1 cellular context compared by ENCODE assay signal in genomic region chr19:11736696-11737095, GRCh38.
TF ChIP-seq lines count a peak whose summit lies in the region.

No MANE protein-coding gene starts in this region.

TF ChIP-seq in GM12878, 131 proteins besides CTCF, POLR2A, EP300 and RAD21 (continued from another document):
- TF ChIP-seq, protein P1, sequence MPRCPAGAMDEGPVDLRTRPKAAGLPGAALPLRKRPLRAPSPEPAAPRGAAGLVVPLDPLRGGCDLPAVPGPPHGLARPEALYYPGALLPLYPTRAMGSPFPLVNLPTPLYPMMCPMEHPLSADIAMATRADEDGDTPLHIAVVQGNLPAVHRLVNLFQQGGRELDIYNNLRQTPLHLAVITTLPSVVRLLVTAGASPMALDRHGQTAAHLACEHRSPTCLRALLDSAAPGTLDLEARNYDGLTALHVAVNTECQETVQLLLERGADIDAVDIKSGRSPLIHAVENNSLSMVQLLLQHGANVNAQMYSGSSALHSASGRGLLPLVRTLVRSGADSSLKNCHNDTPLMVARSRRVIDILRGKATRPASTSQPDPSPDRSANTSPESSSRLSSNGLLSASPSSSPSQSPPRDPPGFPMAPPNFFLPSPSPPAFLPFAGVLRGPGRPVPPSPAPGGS (IDR thresholded peaks at IDR 0.05; ENCODE audit: borderline replicate concordance, insufficient read depth, low read depth, low read length, poor library complexity, severe bottlenecking), result no peak
- TF ChIP-seq GABPA (IDR thresholded peaks at IDR 0.05; ENCODE audit: low read depth), result no peak
- TF ChIP-seq ZNF24 (IDR thresholded peaks at IDR 0.05), result no peak
- no peak for TF ChIP-seq RCOR1 (conservative IDR thresholded peaks at IDR 0.05; ENCODE audit: low read depth, low read length)
- TF ChIP-seq ZBED1 (IDR thresholded peaks at IDR 0.05; ENCODE audit: borderline replicate concordance), result no peak
- no peak for TF ChIP-seq MYC (IDR thresholded peaks at IDR 0.05; ENCODE audit: insufficient read depth, insufficient read length, insufficient replicate concordance, low read length, severe bottlenecking)
- no peak for TF ChIP-seq POLR2AphosphoS2 (IDR thresholded peaks at IDR 0.05; ENCODE audit: low read depth, low read length)
- TF ChIP-seq POLR2AphosphoS5 (IDR thresholded peaks at IDR 0.05; ENCODE audit: low read length), result no peak
- no peak for TF ChIP-seq EGR1 (IDR thresholded peaks at IDR 0.05; ENCODE audit: borderline replicate concordance in 1 of 2, low read depth in 2 of 2, low read length in 2 of 2)
- TF ChIP-seq, protein P2, sequence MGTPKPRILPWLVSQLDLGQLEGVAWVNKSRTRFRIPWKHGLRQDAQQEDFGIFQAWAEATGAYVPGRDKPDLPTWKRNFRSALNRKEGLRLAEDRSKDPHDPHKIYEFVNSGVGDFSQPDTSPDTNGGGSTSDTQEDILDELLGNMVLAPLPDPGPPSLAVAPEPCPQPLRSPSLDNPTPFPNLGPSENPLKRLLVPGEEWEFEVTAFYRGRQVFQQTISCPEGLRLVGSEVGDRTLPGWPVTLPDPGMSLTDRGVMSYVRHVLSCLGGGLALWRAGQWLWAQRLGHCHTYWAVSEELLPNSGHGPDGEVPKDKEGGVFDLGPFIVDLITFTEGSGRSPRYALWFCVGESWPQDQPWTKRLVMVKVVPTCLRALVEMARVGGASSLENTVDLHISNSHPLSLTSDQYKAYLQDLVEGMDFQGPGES (IDR thresholded peaks at IDR 0.05), result no peak
- TF ChIP-seq, protein P3, sequence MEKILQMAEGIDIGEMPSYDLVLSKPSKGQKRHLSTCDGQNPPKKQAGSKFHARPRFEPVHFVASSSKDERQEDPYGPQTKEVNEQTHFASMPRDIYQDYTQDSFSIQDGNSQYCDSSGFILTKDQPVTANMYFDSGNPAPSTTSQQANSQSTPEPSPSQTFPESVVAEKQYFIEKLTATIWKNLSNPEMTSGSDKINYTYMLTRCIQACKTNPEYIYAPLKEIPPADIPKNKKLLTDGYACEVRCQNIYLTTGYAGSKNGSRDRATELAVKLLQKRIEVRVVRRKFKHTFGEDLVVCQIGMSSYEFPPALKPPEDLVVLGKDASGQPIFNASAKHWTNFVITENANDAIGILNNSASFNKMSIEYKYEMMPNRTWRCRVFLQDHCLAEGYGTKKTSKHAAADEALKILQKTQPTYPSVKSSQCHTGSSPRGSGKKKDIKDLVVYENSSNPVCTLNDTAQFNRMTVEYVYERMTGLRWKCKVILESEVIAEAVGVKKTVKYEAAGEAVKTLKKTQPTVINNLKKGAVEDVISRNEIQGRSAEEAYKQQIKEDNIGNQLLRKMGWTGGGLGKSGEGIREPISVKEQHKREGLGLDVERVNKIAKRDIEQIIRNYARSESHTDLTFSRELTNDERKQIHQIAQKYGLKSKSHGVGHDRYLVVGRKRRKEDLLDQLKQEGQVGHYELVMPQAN (conservative IDR thresholded peaks at IDR 0.05), result no peak
- no peak for TF ChIP-seq NFYA (IDR thresholded peaks at IDR 0.05; ENCODE audit: borderline replicate concordance, low read depth, low read length)
- TF ChIP-seq, protein P4, sequence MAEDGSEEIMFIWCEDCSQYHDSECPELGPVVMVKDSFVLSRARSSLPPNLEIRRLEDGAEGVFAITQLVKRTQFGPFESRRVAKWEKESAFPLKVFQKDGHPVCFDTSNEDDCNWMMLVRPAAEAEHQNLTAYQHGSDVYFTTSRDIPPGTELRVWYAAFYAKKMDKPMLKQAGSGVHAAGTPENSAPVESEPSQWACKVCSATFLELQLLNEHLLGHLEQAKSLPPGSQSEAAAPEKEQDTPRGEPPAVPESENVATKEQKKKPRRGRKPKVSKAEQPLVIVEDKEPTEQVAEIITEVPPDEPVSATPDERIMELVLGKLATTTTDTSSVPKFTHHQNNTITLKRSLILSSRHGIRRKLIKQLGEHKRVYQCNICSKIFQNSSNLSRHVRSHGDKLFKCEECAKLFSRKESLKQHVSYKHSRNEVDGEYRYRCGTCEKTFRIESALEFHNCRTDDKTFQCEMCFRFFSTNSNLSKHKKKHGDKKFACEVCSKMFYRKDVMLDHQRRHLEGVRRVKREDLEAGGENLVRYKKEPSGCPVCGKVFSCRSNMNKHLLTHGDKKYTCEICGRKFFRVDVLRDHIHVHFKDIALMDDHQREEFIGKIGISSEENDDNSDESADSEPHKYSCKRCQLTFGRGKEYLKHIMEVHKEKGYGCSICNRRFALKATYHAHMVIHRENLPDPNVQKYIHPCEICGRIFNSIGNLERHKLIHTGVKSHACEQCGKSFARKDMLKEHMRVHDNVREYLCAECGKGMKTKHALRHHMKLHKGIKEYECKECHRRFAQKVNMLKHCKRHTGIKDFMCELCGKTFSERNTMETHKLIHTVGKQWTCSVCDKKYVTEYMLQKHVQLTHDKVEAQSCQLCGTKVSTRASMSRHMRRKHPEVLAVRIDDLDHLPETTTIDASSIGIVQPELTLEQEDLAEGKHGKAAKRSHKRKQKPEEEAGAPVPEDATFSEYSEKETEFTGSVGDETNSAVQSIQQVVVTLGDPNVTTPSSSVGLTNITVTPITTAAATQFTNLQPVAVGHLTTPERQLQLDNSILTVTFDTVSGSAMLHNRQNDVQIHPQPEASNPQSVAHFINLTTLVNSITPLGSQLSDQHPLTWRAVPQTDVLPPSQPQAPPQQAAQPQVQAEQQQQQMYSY (CRISPR knock-in tag; IDR thresholded peaks at IDR 0.05), result no peak
- TF ChIP-seq CREB1 (IDR thresholded peaks at IDR 0.05; ENCODE audit: low read depth), result no peak
- TF ChIP-seq EED (IDR thresholded peaks at IDR 0.05; ENCODE audit: low read depth), result 0 out of 2 replicates have a peak, but pooled peaks have one; percentile 29
- no peak for TF ChIP-seq YBX1 (IDR thresholded peaks at IDR 0.05)
- no peak for TF ChIP-seq GATAD2B (conservative IDR thresholded peaks at IDR 0.05; ENCODE audit: low read depth)
- no peak for TF ChIP-seq CBFB (IDR thresholded peaks at IDR 0.05; ENCODE audit: low read depth)
- TF ChIP-seq POU2F2 (IDR thresholded peaks at IDR 0.05; ENCODE audit: borderline replicate concordance, low read depth, low read length), result no peak
- peak; percentile 86 for TF ChIP-seq MEF2B (IDR thresholded peaks at IDR 0.05; ENCODE audit: partially characterized antibody, poor library complexity, severe bottlenecking)
- no peak for TF ChIP-seq PML (IDR thresholded peaks at IDR 0.05; ENCODE audit: low read length)
- TF ChIP-seq IKZF1 (conservative IDR thresholded peaks at IDR 0.05), result peak; percentile 29; the same call in 1 of the 2 replicates
- TF ChIP-seq IKZF2 (IDR thresholded peaks at IDR 0.05), result peak in 1 of 2 experiments; percentile 34; a peak in 1 of 4 replicates
- TF ChIP-seq HCFC1 (IDR thresholded peaks at IDR 0.05; ENCODE audit: low read length), result no peak
- no peak for TF ChIP-seq RAD51 (IDR thresholded peaks at IDR 0.05)
- no peak for TF ChIP-seq PAX8 (IDR thresholded peaks at IDR 0.05)
- TF ChIP-seq BRCA1 (IDR thresholded peaks at IDR 0.05; ENCODE audit: low read depth, low read length), result no peak
- no peak for TF ChIP-seq RELA (IDR thresholded peaks at IDR 0.05; ENCODE audit: borderline replicate concordance, partially characterized antibody)
- no peak for TF ChIP-seq NR2F1 (conservative IDR thresholded peaks at IDR 0.05)
- TF ChIP-seq RFX5 (IDR thresholded peaks at IDR 0.05; ENCODE audit: low read depth, low read length), result no peak
- 0 out of 2 replicates have a peak, but pooled peaks have one; percentile 51 for TF ChIP-seq TCF12 (IDR thresholded peaks at IDR 0.05; ENCODE audit: low read depth, low read length)
- TF ChIP-seq HDAC2 (IDR thresholded peaks at IDR 0.05), result no peak
- TF ChIP-seq CREM (IDR thresholded peaks at IDR 0.05; ENCODE audit: low read depth), result no peak
- no peak for TF ChIP-seq MXI1 (IDR thresholded peaks at IDR 0.05; ENCODE audit: low read depth, low read length)
- TF ChIP-seq SPI1 (IDR thresholded peaks at IDR 0.05; ENCODE audit: borderline replicate concordance, insufficient read depth, low read depth, low read length), result 0 out of 2 replicates have a peak, but pooled peaks have one; percentile 27
- TF ChIP-seq NFIC (IDR thresholded peaks at IDR 0.05; ENCODE audit: low read depth, low read length), result no peak
- TF ChIP-seq RBBP5 (conservative IDR thresholded peaks at IDR 0.05), result no peak
